Comparison of ENCODE assay signal across 24 cellular contexts in the genomic region with DNA sequence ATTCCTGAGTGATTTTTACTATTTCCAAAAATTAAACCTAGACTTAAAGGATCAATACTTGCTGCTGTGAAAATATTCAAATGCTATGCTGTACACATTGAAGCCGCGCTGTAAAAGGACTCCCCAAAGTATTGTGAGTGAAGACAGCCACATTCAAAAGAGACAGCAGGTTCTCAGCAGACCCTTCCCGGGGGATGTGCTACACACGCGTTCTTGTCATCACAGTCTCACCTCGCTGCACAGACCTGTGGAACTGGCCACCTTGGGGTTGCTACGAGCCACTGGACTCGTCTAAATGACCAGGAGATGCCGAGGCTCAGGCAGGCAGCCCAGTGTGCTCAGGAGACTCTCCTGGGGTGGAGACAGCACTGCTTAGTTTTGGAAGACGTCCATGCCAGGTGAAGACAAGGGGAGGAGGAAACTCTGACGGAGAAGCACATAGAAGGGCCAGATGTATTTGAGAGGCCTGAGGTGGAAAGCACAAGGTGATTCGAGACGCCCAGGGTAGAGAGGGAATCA.
"Had no signal": no experiment of that assay in that cellular context is flagged by ENCODE, and none has a peak within 500 bp of the region (broad histone marks: within the 10 kb centered on the region; RNA-seq: fewer than 3 reads in every experiment).

No MANE protein-coding gene starts in this region.

- H3K4me1 ChIP-seq: SJSA1 had no signal

- H3K27ac ChIP-seq: HL-60, KMS-11, SJSA1, SK-N-MC had no signal

- H3K27ac Mint-ChIP-seq: IgD-negative memory B cell had no signal

- H3K4me1 Mint-ChIP-seq: IgD-negative memory B cell had no signal

- ATAC-seq: K562, Panc1, PC-3, Right ventricle myocardium inferior had no signal

- DNase-seq: Kasumi-1, MM.1S, NCI-H1092 treated with DMSO at 0.1 percent for 48 hours, NCI-H1436, NCI-H187, NCI-H2029, NCI-H2081 treated with DMSO at 0.1 percent for 48 hours, NCI-H2171, NCI-H226, NCI-H446, NCI-H510A, NCI-H524 treated with DMSO at 0.1 percent for 48 hours, NCI-H69, NCI-H774, PC-3, SHP77 treated with DMSO at 0.1 percent for 48 hours had no signal

- H3K9ac ChIP-seq: KMS-11 had no signal

- H3K36me3 Mint-ChIP-seq: IgD-negative memory B cell had no signal

- H3K4me3 ChIP-seq: K562, SJSA1, SK-N-MC had no signal

- H3K4me3 Mint-ChIP-seq: IgD-negative memory B cell had no signal

- H3K4me2 ChIP-seq: KMS-11 had no signal

- H3K36me3 ChIP-seq: SJSA1 had no signal

- H3K9me3 ChIP-seq: SJSA1 had no signal
